Comparison of ENCODE assay signal across 13 cellular contexts in genomic region chr6:108797951-108798671, GRCh38. TPM values are rescaled to one million over a fixed set of nuclear protein-coding genes. Genes with fewer than 3 reads are reported as not detected.
DNase-seq lines count a peak whose midpoint lies in the region; ATAC-seq, FAIRE-seq and TF ChIP-seq lines count a peak whose summit lies in the region.
"Had no signal": no experiment of that assay in that cellular context is flagged by ENCODE, and none has a peak within 500 bp of the region (broad histone marks: within the 10 kb centered on the region; RNA-seq: fewer than 3 reads in every experiment).

No MANE protein-coding gene starts in this region.

- no peaks in the 10 kb centered on the region for H4K20me1 ChIP-seq in keratinocyte (ENCODE audit: control insufficient read depth, extremely low read depth, insufficient read depth, low read length)

- peak overlapping the region; percentile 61 for H3K4me3 Mint-ChIP-seq in activated CD4-positive, alpha-beta T cell treated with anti-CD3 and anti-CD28 coated beads, Interleukin-2, amount 10 ng/mL, durations not matched to agents 24 days and 14 days
- H3K4me3 Mint-ChIP-seq in activated CD4-positive, alpha-beta memory T cell treated with anti-CD3 and anti-CD28 coated beads, Interleukin-2, amount 10 ng/mL, durations not matched to agents 7 days and 5 days, result peak overlapping the region; percentile 56
- peak overlapping the region; percentile 67 for H3K4me3 Mint-ChIP-seq in stimulated activated effector memory CD8-positive, alpha-beta T cell treated with anti-CD3 and anti-CD28 coated beads, Interleukin-12 subunit alpha, Interleukin-12 subunit beta, amount 100 ng/mL, for 72 hours

- peak; percentile 75 for FAIRE-seq in keratinocyte (lab: Jason Lieb, UNC)
- FAIRE-seq: A549, G401.6 had no signal

- H3K9ac ChIP-seq in keratinocyte (ENCODE audit: control insufficient read depth, extremely low read depth, insufficient read depth, low read length), result no peak overlapping the region

- no peaks in the 10 kb centered on the region for H3K9me3 Mint-ChIP-seq in activated CD4-positive, alpha-beta T cell treated with anti-CD3 and anti-CD28 coated beads, Interleukin-2, amount 10 ng/mL, durations not matched to agents 24 days and 14 days
- H3K9me3 Mint-ChIP-seq in activated CD4-positive, alpha-beta memory T cell treated with anti-CD3 and anti-CD28 coated beads, Interleukin-2, amount 10 ng/mL, durations not matched to agents 7 days and 5 days, result no peaks in the 10 kb centered on the region
- no peaks in the 10 kb centered on the region for H3K9me3 Mint-ChIP-seq in stimulated activated effector memory CD8-positive, alpha-beta T cell treated with anti-CD3 and anti-CD28 coated beads, Interleukin-12 subunit alpha, Interleukin-12 subunit beta, amount 100 ng/mL, for 72 hours
- H3K9me3 Mint-ChIP-seq: stimulated activated naive B cell treated with anti-CD40 and anti-IgM and Interleukin-4, amounts not matched to agents 10 μg/mL and 1 μg/mL and 100 μg/mL, for 72 hours had no signal

- H3K36me3 Mint-ChIP-seq in activated CD4-positive, alpha-beta T cell treated with anti-CD3 and anti-CD28 coated beads, Interleukin-2, amount 10 ng/mL, durations not matched to agents 24 days and 14 days (ENCODE audit: low read depth), result no peaks in the 10 kb centered on the region
- no peaks in the 10 kb centered on the region for H3K36me3 Mint-ChIP-seq in activated CD4-positive, alpha-beta memory T cell treated with anti-CD3 and anti-CD28 coated beads, Interleukin-2, amount 10 ng/mL, durations not matched to agents 7 days and 5 days (ENCODE audit: low read depth)
- H3K36me3 Mint-ChIP-seq in stimulated activated effector memory CD8-positive, alpha-beta T cell treated with anti-CD3 and anti-CD28 coated beads, Interleukin-12 subunit alpha, Interleukin-12 subunit beta, amount 100 ng/mL, for 72 hours, result no peaks in the 10 kb centered on the region
- H3K36me3 Mint-ChIP-seq: stimulated activated naive B cell treated with anti-CD40 and anti-IgM and Interleukin-4, amounts not matched to agents 10 μg/mL and 1 μg/mL and 100 μg/mL, for 72 hours had no signal

- no peaks in the 10 kb centered on the region for H3K9me3 ChIP-seq in keratinocyte (ENCODE audit: control insufficient read depth, low read depth, low read length)
- H3K9me3 ChIP-seq: A549 had no signal

- POLR2A ChIA-PET in activated CD4-positive, alpha-beta memory T cell treated with anti-CD3 and anti-CD28 coated beads, Interleukin-2, amount 10 ng/mL, durations not matched to agents 7 days and 5 days (lab: Charles Lee), result interaction anchor here (0.9 to 2.0 kb wide), 6 partner anchors 14 to 296 kb away, joined by 3 to 6 read pairs (median 4); partner anchors contain the start of gene ARMC2

- H2AFZ ChIP-seq in keratinocyte (ENCODE audit: control insufficient read depth, low read length), result no peak overlapping the region

- H3K27me3 ChIP-seq in keratinocyte (ENCODE audit: control insufficient read depth, extremely low read depth, insufficient read depth, low read length), result no peaks in the 10 kb centered on the region

- no peaks in the 10 kb centered on the region for H3K79me2 ChIP-seq in keratinocyte (ENCODE audit: control insufficient read depth, insufficient read depth, low read length)

- CTCF ChIA-PET in activated CD4-positive, alpha-beta memory T cell treated with anti-CD3 and anti-CD28 coated beads, Interleukin-2, amount 10 ng/mL, durations not matched to agents 7 days and 5 days (lab: Charles Lee), result interaction anchor here (1.0 to 1.9 kb wide), 7 partner anchors 8 to 275 kb away, joined by 3 to 8 read pairs (median 4); no protein-coding TSS in a partner anchor

- H3K4me1 ChIP-seq in keratinocyte (ENCODE audit: control insufficient read depth, extremely low read depth, insufficient read depth, low read length), result no peaks in the 10 kb centered on the region
- H3K4me1 ChIP-seq: A549 had no signal

- intact Hi-C loops in activated CD4-positive, alpha-beta T cell treated with anti-CD3 and anti-CD28 coated beads, Interleukin-2, amount 10 ng/mL, durations not matched to agents 24 days and 14 days (cut with micrococcal nuclease), result loop anchor here (10.0 kb wide), 1 partner anchor 507 kb away; no protein-coding TSS in a partner anchor
- intact Hi-C loops in left colon (cut with DNase I, micrococcal nuclease), result no loop called here

- no peak for DNase-seq in activated CD4-positive, alpha-beta T cell treated with anti-CD3 and anti-CD28 coated beads, Interleukin-2, amount 10 ng/mL, durations not matched to agents 24 days and 14 days
- DNase-seq in activated CD4-positive, alpha-beta T cell treated with anti-CD3 and anti-CD28 coated beads for 4 hours, result no peak
- DNase-seq in activated CD4-positive, alpha-beta memory T cell treated with anti-CD3 and anti-CD28 coated beads, Interleukin-2, amount 10 ng/mL, durations not matched to agents 7 days and 5 days, result no peak
- DNase-seq in keratinocyte (ENCODE audit: low read depth, low spot score) (no peak), left colon (no peak), SW 1271 (lab: John Stamatoyannopoulos, UW) (no peak)
- no peak for DNase-seq in stimulated activated effector memory CD8-positive, alpha-beta T cell treated with anti-CD3 and anti-CD28 coated beads, Interleukin-12 subunit alpha, Interleukin-12 subunit beta, amount 100 ng/mL, for 72 hours (ENCODE audit: low spot score in 2 of 2)
- DNase-seq: NCI-H524; stimulated activated naive B cell treated with anti-CD40 and anti-IgM and Interleukin-4, amounts not matched to agents 10 μg/mL and 1 μg/mL and 100 μg/mL, for 72 hours had no signal

- no peak overlapping the region for H3K4me3 ChIP-seq in keratinocyte (ENCODE audit: control insufficient read depth in 2 of 3, extremely low read depth in 1 of 3, insufficient read depth in 2 of 3, low read depth in 1 of 3, low read length in 3 of 3)
- H3K4me3 ChIP-seq: A549 had no signal

- H3K27me3 Mint-ChIP-seq in activated CD4-positive, alpha-beta T cell treated with anti-CD3 and anti-CD28 coated beads, Interleukin-2, amount 10 ng/mL, durations not matched to agents 24 days and 14 days, result peaks cover 7% of the 10 kb centered on the region
- peaks cover 1% of the 10 kb centered on the region for H3K27me3 Mint-ChIP-seq in activated CD4-positive, alpha-beta memory T cell treated with anti-CD3 and anti-CD28 coated beads, Interleukin-2, amount 10 ng/mL, durations not matched to agents 7 days and 5 days

- H3K9me1 ChIP-seq in keratinocyte (ENCODE audit: control insufficient read depth, extremely low read depth, insufficient read depth, low read length), result no peaks in the 10 kb centered on the region

- H3K27ac ChIP-seq in keratinocyte (ENCODE audit: control insufficient read depth, insufficient read depth, low read length), result no peak overlapping the region
- H3K27ac ChIP-seq: A549 had no signal

- dilution Hi-C loops in keratinocyte (cut with MboI; ENCODE audit: extremely low pct_ligation_motif_present, low sequenced_read_pairs), result no loop called here

- TF ChIP-seq CTCF in keratinocyte (optimal IDR thresholded peaks at IDR 0.05 in 1 of 3, IDR thresholded peaks at IDR 0.05 in 1 of 3, conservative IDR thresholded peaks at IDR 0.05 in 1 of 3; ENCODE audit: extremely low read depth in 1 of 3, insufficient read depth in 2 of 3, low read length in 3 of 3), result no peak

- H3K27ac Mint-ChIP-seq in activated CD4-positive, alpha-beta T cell treated with anti-CD3 and anti-CD28 coated beads, Interleukin-2, amount 10 ng/mL, durations not matched to agents 24 days and 14 days, result peak overlapping the region; percentile 78
- peak overlapping the region; percentile 85 for H3K27ac Mint-ChIP-seq in activated CD4-positive, alpha-beta memory T cell treated with anti-CD3 and anti-CD28 coated beads, Interleukin-2, amount 10 ng/mL, durations not matched to agents 7 days and 5 days
- peak overlapping the region; percentile 75 for H3K27ac Mint-ChIP-seq in stimulated activated effector memory CD8-positive, alpha-beta T cell treated with anti-CD3 and anti-CD28 coated beads, Interleukin-12 subunit alpha, Interleukin-12 subunit beta, amount 100 ng/mL, for 72 hours
- H3K27ac Mint-ChIP-seq: stimulated activated naive B cell treated with anti-CD40 and anti-IgM and Interleukin-4, amounts not matched to agents 10 μg/mL and 1 μg/mL and 100 μg/mL, for 72 hours had no signal

- no peaks in the 10 kb centered on the region for H3K36me3 ChIP-seq in keratinocyte (ENCODE audit: control insufficient read depth in 2 of 2, extremely low read depth in 1 of 2, insufficient read depth in 2 of 2, low read length in 2 of 2)

- ATAC-seq in stimulated activated effector memory CD8-positive, alpha-beta T cell treated with anti-CD3 and anti-CD28 coated beads, Interleukin-12 subunit alpha, Interleukin-12 subunit beta, amount 100 ng/mL, for 72 hours, result peak; percentile 47
- ATAC-seq in left colon (no peak), GM18517 (IDR thresholded peaks at IDR 0.05; ENCODE audit: unreplicated experiment) (no peak)
- ATAC-seq: A549, HCT116 had no signal

- H3K4me1 Mint-ChIP-seq in activated CD4-positive, alpha-beta T cell treated with anti-CD3 and anti-CD28 coated beads, Interleukin-2, amount 10 ng/mL, durations not matched to agents 24 days and 14 days, result peaks cover 33% of the 10 kb centered on the region
- peaks cover 46% of the 10 kb centered on the region for H3K4me1 Mint-ChIP-seq in activated CD4-positive, alpha-beta memory T cell treated with anti-CD3 and anti-CD28 coated beads, Interleukin-2, amount 10 ng/mL, durations not matched to agents 7 days and 5 days
- H3K4me1 Mint-ChIP-seq in stimulated activated effector memory CD8-positive, alpha-beta T cell treated with anti-CD3 and anti-CD28 coated beads, Interleukin-12 subunit alpha, Interleukin-12 subunit beta, amount 100 ng/mL, for 72 hours, result peaks cover 23% of the 10 kb centered on the region

- no peak overlapping the region for H3K4me2 ChIP-seq in keratinocyte (ENCODE audit: control insufficient read depth, extremely low read depth, insufficient read depth, low read depth, low read length)
- H3K4me2 ChIP-seq: A549 had no signal

RNA-seq across cellular contexts. Expression of gene ARMC2, which starts 50.1 kb away (rescaled TPM):
- total RNA-seq in activated CD4-positive, alpha-beta T cell treated with anti-CD3 and anti-CD28 coated beads, Interleukin-2, amount 10 ng/mL, durations not matched to agents 24 days and 14 days, result 2.7 and 3.3 TPM in 2 replicates
- 10 to 100 TPM; 12.2 to 13.6 TPM for total RNA-seq in activated CD4-positive, alpha-beta memory T cell treated with anti-CD3 and anti-CD28 coated beads, Interleukin-2, amount 10 ng/mL, durations not matched to agents 7 days and 5 days
- polyA plus RNA-seq in keratinocyte, result 2.6 to 3.8 TPM (median 3.4 TPM) in 3 replicates
- 1.4 TPM for polyA plus RNA-seq in keratinocyte (2011; ENCODE audit: low read depth)
- polyA plus RNA-seq in keratinocyte (2011; cell fraction: cytosol; rRNA removed), result 2.3 and 3.3 TPM in 2 replicates
- polyA plus RNA-seq in keratinocyte (2011; cell fraction: nucleus; rRNA removed), result 5.3 and 5.6 TPM in 2 replicates
- 1.6 and 1.8 TPM in 2 replicates for polyA plus RNA-seq in keratinocyte (2012; ENCODE audit: low replicate concordance)
- polyA minus RNA-seq in keratinocyte, result 0.69 to 1.5 TPM (median 1.3 TPM) in 3 replicates
- polyA minus RNA-seq in keratinocyte (2011; cell fraction: cytosol; rRNA and poly(A)+ RNA removed), result 0.96 TPM
- 0.95 and 2.9 TPM in 2 replicates for polyA minus RNA-seq in keratinocyte (2011; cell fraction: nucleus; rRNA and poly(A)+ RNA removed)
- 1 to 10 TPM; 3.4 to 3.8 TPM for total RNA-seq in left colon
